Comparison of ENCODE assay signal across 13 cellular contexts in the genomic region with DNA sequence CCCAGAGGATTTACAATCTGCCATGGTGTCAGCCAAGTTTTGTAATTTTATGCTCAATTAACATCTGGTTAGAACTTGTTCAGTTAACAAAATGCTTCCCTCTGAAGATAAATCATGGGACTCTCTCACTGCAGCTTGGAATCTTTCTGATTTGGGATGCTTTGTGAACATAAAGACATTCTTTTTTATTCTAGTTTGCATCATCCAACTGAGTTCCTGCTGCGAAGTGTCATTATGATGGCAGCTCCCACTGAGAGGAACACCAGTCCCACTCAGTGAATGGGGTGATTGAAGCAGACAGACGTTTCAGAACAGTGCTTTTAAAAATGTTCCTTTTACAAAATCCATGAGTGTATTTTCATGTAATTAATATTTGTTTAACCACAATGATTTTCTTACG.
DNase-seq lines count a peak whose midpoint lies in the region; ATAC-seq lines count a peak whose summit lies in the region.
"Had no signal": no experiment of that assay in that cellular context is flagged by ENCODE, and none has a peak within 500 bp of the region (broad histone marks: within the 10 kb centered on the region; RNA-seq: fewer than 3 reads in every experiment).

No MANE protein-coding gene starts in this region.

- no peak overlapping the region for H3K4me2 ChIP-seq in neuronal stem cell (ENCODE audit: insufficient read depth, low read length, poor library complexity, severe bottlenecking)
- H3K4me2 ChIP-seq: BLaER1 treated with 17β-estradiol and CSF1 and Interleukin-3, amounts not matched to agents 10 nM and 100 nM had no signal

- no peak overlapping the region for H3K18ac ChIP-seq in neuronal stem cell (ENCODE audit: low read length)

- no peak overlapping the region for H3K9ac ChIP-seq in neuronal stem cell (ENCODE audit: low read depth, low read length, poor library complexity)
- H3K9ac ChIP-seq: BLaER1 treated with 17β-estradiol and CSF1 and Interleukin-3, amounts not matched to agents 10 nM and 100 nM had no signal

- ATAC-seq in GM18861 (IDR thresholded peaks at IDR 0.05; ENCODE audit: unreplicated experiment): no peak

- H2AK5ac ChIP-seq in neuronal stem cell (ENCODE audit: low read depth, low read length): no peak overlapping the region

- H3K4ac ChIP-seq in neuronal stem cell (ENCODE audit: low read length): no peak overlapping the region

- DNase-seq in DMS 273 (lab: John Stamatoyannopoulos, UW; ENCODE audit: unreplicated experiment): peak; percentile 27
- no peak for DNase-seq in DMS 273 treated with DMSO at 0.1 percent for 48 hours (lab: John Stamatoyannopoulos, UW)
- DNase-seq in foreskin melanocyte: peak; percentile 72
- DNase-seq in neuronal stem cell (ENCODE audit: low spot score): peak; percentile 24
- no peak for DNase-seq in DMS153 treated with DMSO at 0.1 percent for 48 hours (lab: John Stamatoyannopoulos, UW; ENCODE audit: unreplicated experiment)
- DNase-seq in DMS53 (lab: John Stamatoyannopoulos, UW): no peak
- DNase-seq: AML-193; CD4-positive, CD25-positive, alpha-beta regulatory T cell; DMS153 had no signal

- H2AFZ ChIP-seq in neuronal stem cell (ENCODE audit: low read length): no peak overlapping the region

- H3K27ac ChIP-seq in neuronal stem cell (replicated peaks; ENCODE audit: low read length): no peak overlapping the region
- H3K27ac ChIP-seq: 22Rv1; BLaER1 treated with 17β-estradiol and CSF1 and Interleukin-3, amounts not matched to agents 10 nM and 100 nM; HL-60 had no signal

- no peak overlapping the region for H3K23ac ChIP-seq in neuronal stem cell (ENCODE audit: low read depth, low read length, poor library complexity)

- H2BK15ac ChIP-seq in neuronal stem cell (ENCODE audit: low read length): no peak overlapping the region

- no peaks in the 10 kb centered on the region for H3K79me1 ChIP-seq in neuronal stem cell (ENCODE audit: low read depth, low read length)

- no CpG with 5 or more reads among the region's 3 CpGs for WGBS in neuronal stem cell (ENCODE audit: extremely low coverage in 2 of 2, insufficient read length in 2 of 2, insufficient replicate concordance in 1 of 2), 2 donors

- no peak overlapping the region for H3K4me3 ChIP-seq in neuronal stem cell (ENCODE audit: low read length in 2 of 2)
- H3K4me3 ChIP-seq: BLaER1 treated with 17β-estradiol and CSF1 and Interleukin-3, amounts not matched to agents 10 nM and 100 nM had no signal

- no peak overlapping the region for H4K8ac ChIP-seq in neuronal stem cell (ENCODE audit: low read depth, low read length)

- no peak overlapping the region for H4K91ac ChIP-seq in neuronal stem cell (ENCODE audit: low read depth, low read length, poor library complexity)

- H3K9me3 ChIP-seq in neuronal stem cell (replicated peaks in 1 of 2; ENCODE audit: control insufficient read depth in 2 of 2, insufficient read depth in 1 of 2, low read depth in 1 of 2, low read length in 2 of 2): no peaks in the 10 kb centered on the region
- H3K9me3 ChIP-seq: BLaER1 treated with 17β-estradiol and CSF1 and Interleukin-3, amounts not matched to agents 10 nM and 100 nM had no signal

- H3K27me3 ChIP-seq in neuronal stem cell (ENCODE audit: control insufficient read depth in 3 of 3, insufficient read depth in 3 of 3, low read depth in 1 of 3, low read length in 3 of 3): no peaks in the 10 kb centered on the region
- H3K27me3 ChIP-seq: BLaER1 treated with 17β-estradiol and CSF1 and Interleukin-3, amounts not matched to agents 10 nM and 100 nM had no signal

- H2BK120ac ChIP-seq in neuronal stem cell (ENCODE audit: low read depth, low read length): no peak overlapping the region

- H3K4me1 ChIP-seq in neuronal stem cell (ENCODE audit: control insufficient read depth in 2 of 2, insufficient read depth in 1 of 2, low read depth in 1 of 2, low read length in 2 of 2): peaks cover 2 to 11% of the 10 kb centered on the region in 2 donors

- no peak overlapping the region for H2BK12ac ChIP-seq in neuronal stem cell (ENCODE audit: low read length)

- no peak overlapping the region for H3K14ac ChIP-seq in neuronal stem cell (ENCODE audit: low read length)

- no peaks in the 10 kb centered on the region for H3K36me3 ChIP-seq in neuronal stem cell (replicated peaks in 1 of 2; ENCODE audit: control insufficient read depth in 2 of 2, insufficient read depth in 2 of 2, low read length in 2 of 2)
- H3K36me3 ChIP-seq: BLaER1 treated with 17β-estradiol and CSF1 and Interleukin-3, amounts not matched to agents 10 nM and 100 nM had no signal

- H2BK5ac ChIP-seq in neuronal stem cell (ENCODE audit: low read length): no peak overlapping the region

Comparison
In these comparisons a context has a peak if more than half of its experiments do, and no peak if none do; other contexts are left out.
1. DNase-seq: peak in DMS 273 (single experiment), foreskin melanocyte (single experiment) and neuronal stem cell (single experiment); none in DMS 273 treated with DMSO at 0.1 percent for 48 hours (single experiment), DMS153 treated with DMSO at 0.1 percent for 48 hours (single experiment) and DMS53 (single experiment).